1 cellular context compared by ENCODE assay signal in the genomic region with DNA sequence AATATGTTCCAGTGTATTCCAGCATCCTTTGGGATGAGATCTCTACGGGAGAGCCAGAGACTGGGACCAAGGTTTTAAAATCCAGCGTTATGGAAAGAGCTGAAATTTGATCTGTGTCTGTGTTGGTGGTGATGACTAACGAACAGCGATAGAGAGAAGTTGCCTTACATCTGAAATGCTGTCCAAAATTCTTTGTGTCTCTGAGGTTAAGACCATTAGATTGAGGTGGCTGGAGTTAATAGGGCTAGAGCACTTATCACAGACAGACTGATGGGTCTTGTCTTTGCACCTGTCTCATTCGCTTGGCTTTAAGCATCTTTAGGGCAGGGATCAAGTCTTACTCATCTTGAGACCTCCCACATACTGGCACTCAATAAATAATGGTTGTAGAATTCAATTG.
A peak's percentile ranks its signal among the peaks of the same experiment; 100 is the strongest.
TF ChIP-seq lines count a peak whose summit lies in the region.

No MANE protein-coding gene starts in this region.

TF ChIP-seq in SK-N-SH, 30 proteins besides CTCF, POLR2A, EP300 and RAD21 (continued from another document):
- TF ChIP-seq, protein P1, sequence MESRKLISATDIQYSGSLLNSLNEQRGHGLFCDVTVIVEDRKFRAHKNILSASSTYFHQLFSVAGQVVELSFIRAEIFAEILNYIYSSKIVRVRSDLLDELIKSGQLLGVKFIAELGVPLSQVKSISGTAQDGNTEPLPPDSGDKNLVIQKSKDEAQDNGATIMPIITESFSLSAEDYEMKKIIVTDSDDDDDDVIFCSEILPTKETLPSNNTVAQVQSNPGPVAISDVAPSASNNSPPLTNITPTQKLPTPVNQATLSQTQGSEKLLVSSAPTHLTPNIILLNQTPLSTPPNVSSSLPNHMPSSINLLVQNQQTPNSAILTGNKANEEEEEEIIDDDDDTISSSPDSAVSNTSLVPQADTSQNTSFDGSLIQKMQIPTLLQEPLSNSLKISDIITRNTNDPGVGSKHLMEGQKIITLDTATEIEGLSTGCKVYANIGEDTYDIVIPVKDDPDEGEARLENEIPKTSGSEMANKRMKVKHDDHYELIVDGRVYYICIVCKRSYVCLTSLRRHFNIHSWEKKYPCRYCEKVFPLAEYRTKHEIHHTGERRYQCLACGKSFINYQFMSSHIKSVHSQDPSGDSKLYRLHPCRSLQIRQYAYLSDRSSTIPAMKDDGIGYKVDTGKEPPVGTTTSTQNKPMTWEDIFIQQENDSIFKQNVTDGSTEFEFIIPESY (IDR thresholded peaks at IDR 0.05; ENCODE audit: borderline replicate concordance, low read depth) = peak; percentile 56; the same call in 1 of the 2 replicates
- TF ChIP-seq EZH2phosphoT487 (IDR thresholded peaks at IDR 0.05; ENCODE audit: borderline replicate concordance, low read depth) = no peak
- peak; percentile 90 for TF ChIP-seq TCF12 (IDR thresholded peaks at IDR 0.05)
- TF ChIP-seq RCOR1 (IDR thresholded peaks at IDR 0.05; ENCODE audit: low read length) = no peak
- TF ChIP-seq RXRA (IDR thresholded peaks at IDR 0.05; ENCODE audit: borderline replicate concordance, low read depth) = peak; percentile 31; the same call in 1 of the 2 replicates
- TF ChIP-seq, protein P2, sequence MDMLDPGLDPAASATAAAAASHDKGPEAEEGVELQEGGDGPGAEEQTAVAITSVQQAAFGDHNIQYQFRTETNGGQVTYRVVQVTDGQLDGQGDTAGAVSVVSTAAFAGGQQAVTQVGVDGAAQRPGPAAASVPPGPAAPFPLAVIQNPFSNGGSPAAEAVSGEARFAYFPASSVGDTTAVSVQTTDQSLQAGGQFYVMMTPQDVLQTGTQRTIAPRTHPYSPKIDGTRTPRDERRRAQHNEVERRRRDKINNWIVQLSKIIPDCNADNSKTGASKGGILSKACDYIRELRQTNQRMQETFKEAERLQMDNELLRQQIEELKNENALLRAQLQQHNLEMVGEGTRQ (IDR thresholded peaks at IDR 0.05; ENCODE audit: borderline replicate concordance, low read depth, low read length) = no peak
- no peak for TF ChIP-seq TAF1 (IDR thresholded peaks at IDR 0.05; ENCODE audit: borderline replicate concordance, low read depth, low read length)
- TF ChIP-seq SMC3 (IDR thresholded peaks at IDR 0.05; ENCODE audit: low read depth, low read length) = no peak
- TF ChIP-seq MEF2A (IDR thresholded peaks at IDR 0.05; ENCODE audit: borderline replicate concordance, low read depth) = no peak
- TF ChIP-seq, protein P3, sequence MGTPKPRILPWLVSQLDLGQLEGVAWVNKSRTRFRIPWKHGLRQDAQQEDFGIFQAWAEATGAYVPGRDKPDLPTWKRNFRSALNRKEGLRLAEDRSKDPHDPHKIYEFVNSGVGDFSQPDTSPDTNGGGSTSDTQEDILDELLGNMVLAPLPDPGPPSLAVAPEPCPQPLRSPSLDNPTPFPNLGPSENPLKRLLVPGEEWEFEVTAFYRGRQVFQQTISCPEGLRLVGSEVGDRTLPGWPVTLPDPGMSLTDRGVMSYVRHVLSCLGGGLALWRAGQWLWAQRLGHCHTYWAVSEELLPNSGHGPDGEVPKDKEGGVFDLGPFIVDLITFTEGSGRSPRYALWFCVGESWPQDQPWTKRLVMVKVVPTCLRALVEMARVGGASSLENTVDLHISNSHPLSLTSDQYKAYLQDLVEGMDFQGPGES (IDR thresholded peaks at IDR 0.05; ENCODE audit: low read depth, low read length) = no peak
- peak; percentile 70 for TF ChIP-seq POLR2AphosphoS5 (IDR thresholded peaks at IDR 0.05; ENCODE audit: low read depth, low read length)
